12 cellular contexts compared by ENCODE assay signal in genomic region chr11:73227571-73228211, GRCh38. TPM values are rescaled to one million over a fixed set of nuclear protein-coding genes. Genes with fewer than 3 reads are reported as not detected.
DNase-seq lines count a peak whose midpoint lies in the region; ATAC-seq and TF ChIP-seq lines count a peak whose summit lies in the region.
"Had no signal": no experiment of that assay in that cellular context is flagged by ENCODE, and none has a peak within 500 bp of the region (broad histone marks: within the 10 kb centered on the region; RNA-seq: fewer than 3 reads in every experiment).

No MANE protein-coding gene starts in this region.

- TF ChIP-seq CTCF in 22Rv1 (IDR thresholded peaks at IDR 0.05), result peak; percentile 63
- no peak for TF ChIP-seq CTCF in chondrocyte (IDR thresholded peaks at IDR 0.05)
- no peak for TF ChIP-seq CTCF in lung (IDR thresholded peaks at IDR 0.05; ENCODE audit: control extremely low read depth, extremely low read depth)
- TF ChIP-seq CTCF in A673 (conservative IDR thresholded peaks at IDR 0.05; ENCODE audit: low read depth, low read length), result no peak

- H3K9me3 Mint-ChIP-seq in chondrocyte (ENCODE audit: low read depth), result no peaks in the 10 kb centered on the region
- H3K9me3 Mint-ChIP-seq in activated naive CD4-positive, alpha-beta T cell treated with anti-CD3 and anti-CD28 coated beads, Interleukin-2, amount 50 U/mL, for 72 hours, result no peaks in the 10 kb centered on the region
- H3K9me3 Mint-ChIP-seq: activated T-helper 2 cell treated with anti-CD3 and anti-CD28 coated beads, Interferon-gamma antibody, Interleukin-2, Interleukin-4, amounts not matched to agents 10 μg/mL and 5 μg/mL and 100 μg/mL, durations not matched to agents 14 hours and 24 hours and 36 hours had no signal

- ATAC-seq in lung (ENCODE audit: insufficient read depth, low FRiP score), result peak; percentile 63
- ATAC-seq in activated naive CD4-positive, alpha-beta T cell treated with anti-CD3 and anti-CD28 coated beads, Interleukin-2, amount 50 U/mL, for 72 hours, result no peak
- no peak for ATAC-seq in HG03175 (IDR thresholded peaks at IDR 0.05; ENCODE audit: unreplicated experiment)

- H3K27ac Mint-ChIP-seq in chondrocyte (ENCODE audit: unreplicated experiment), result no peak overlapping the region
- H3K27ac Mint-ChIP-seq in activated naive CD4-positive, alpha-beta T cell treated with anti-CD3 and anti-CD28 coated beads, Interleukin-2, amount 50 U/mL, for 72 hours, result no peak overlapping the region
- H3K27ac Mint-ChIP-seq: activated T-helper 2 cell treated with anti-CD3 and anti-CD28 coated beads, Interferon-gamma antibody, Interleukin-2, Interleukin-4, amounts not matched to agents 10 μg/mL and 5 μg/mL and 100 μg/mL, durations not matched to agents 14 hours and 24 hours and 36 hours had no signal

- no peaks in the 10 kb centered on the region for H3K9me3 ChIP-seq in lung (ENCODE audit: control insufficient read depth in 2 of 2, insufficient read depth in 1 of 2, low read length in 1 of 2)
- no peaks in the 10 kb centered on the region for H3K9me3 ChIP-seq in A673 (ENCODE audit: low read depth, low read length, poor library complexity, severe bottlenecking)
- H3K9me3 ChIP-seq: neutrophil, tibial artery had no signal

- peak; percentile 67; the same call in 1 of the 2 replicates for TF ChIP-seq EP300 in Ishikawa (IDR thresholded peaks at IDR 0.05; ENCODE audit: borderline replicate concordance)

- H3K4me1 Mint-ChIP-seq in chondrocyte (ENCODE audit: low read depth), result peaks cover 3% of the 10 kb centered on the region

- H3K36me3 Mint-ChIP-seq in chondrocyte (ENCODE audit: low read depth), result no peaks in the 10 kb centered on the region
- no peaks in the 10 kb centered on the region for H3K36me3 Mint-ChIP-seq in activated naive CD4-positive, alpha-beta T cell treated with anti-CD3 and anti-CD28 coated beads, Interleukin-2, amount 50 U/mL, for 72 hours

- 69 to 73% methylated on average over 11 to 12 of the region's 12 CpGs for WGBS in lung, 2 donors

- H3K27me3 ChIP-seq in lung (ENCODE audit: control insufficient read depth, insufficient read depth) (no peaks in the 10 kb centered on the region), A673 (replicated peaks; ENCODE audit: insufficient read depth, low read depth, low read length, poor library complexity) (no peaks in the 10 kb centered on the region)
- H3K27me3 ChIP-seq: neutrophil, tibial artery had no signal

- DNase-seq in chondrocyte (ENCODE audit: low spot score), result peak; percentile 59
- DNase-seq in lung (ENCODE audit: low spot score), result peak; percentile 80
- DNase-seq in A673 (ENCODE audit: low spot score), result no peak
- DNase-seq in activated naive CD4-positive, alpha-beta T cell treated with anti-CD3 and anti-CD28 coated beads, Interleukin-2, amount 50 U/mL, for 72 hours (ENCODE audit: low spot score in 2 of 2), result no peak
- no peak for DNase-seq in NCI-H2107 (lab: John Stamatoyannopoulos, UW)
- DNase-seq: hypothalamus had no signal

- CTCF ChIA-PET in A673 (lab: Charles Lee), result no interaction called here

- intact Hi-C loops in A673 (cut with micrococcal nuclease; ENCODE audit: unreplicated experiment), result no loop called here

- peaks cover 3% of the 10 kb centered on the region for H3K27me3 Mint-ChIP-seq in chondrocyte (ENCODE audit: low read depth)

- H3K4me1 ChIP-seq in lung (ENCODE audit: control insufficient read depth in 2 of 2, insufficient read depth in 2 of 2, low read length in 2 of 2) (peaks cover 0 to 14% of the 10 kb centered on the region in 2 donors), A673 (ENCODE audit: insufficient read depth, low read length, poor library complexity, severe bottlenecking) (no peaks in the 10 kb centered on the region)
- H3K4me1 ChIP-seq: tibial artery had no signal

- no TSS peak for BruUV-seq in A673 (replicated peaks; lab: Mats Ljungman, UMichigan)

- H3K36me3 ChIP-seq in lung (ENCODE audit: control insufficient read depth in 2 of 2, insufficient read depth in 2 of 2, low read length in 2 of 2) (no peaks in the 10 kb centered on the region), A673 (ENCODE audit: insufficient read depth, low read length, poor library complexity, severe bottlenecking) (no peaks in the 10 kb centered on the region)
- H3K36me3 ChIP-seq: tibial artery had no signal

- H3K4me3 ChIP-seq in lung, result no peak overlapping the region
- H3K4me3 ChIP-seq in A673 (ENCODE audit: low read depth, low read length, poor library complexity, severe bottlenecking), result no peak overlapping the region
- H3K4me3 ChIP-seq: tibial artery had no signal

- TF ChIP-seq RAD21 in Ishikawa (IDR thresholded peaks at IDR 0.05; ENCODE audit: low read depth), result peak; percentile 37; the same call in 1 of the 2 replicates

- POLR2A ChIA-PET in A673 (lab: Charles Lee; ENCODE audit: low non-redundant PET), result no interaction called here

- H3K4me3 Mint-ChIP-seq in chondrocyte (ENCODE audit: unreplicated experiment), result no peak overlapping the region

- H3K27ac ChIP-seq in 22Rv1, result no peak overlapping the region
- peak overlapping the region in 1 of 2 donors; percentile 17 for H3K27ac ChIP-seq in lung (ENCODE audit: low read depth in 1 of 2, low read length in 1 of 2)
- H3K27ac ChIP-seq in A673 (ENCODE audit: low read depth, low read length, poor library complexity, severe bottlenecking), result no peak overlapping the region
- H3K27ac ChIP-seq: neutrophil, tibial artery had no signal

TF ChIP-seq in Ishikawa, 13 proteins besides CTCF, POLR2A, EP300 and RAD21:
- TF ChIP-seq YY1 (IDR thresholded peaks at IDR 0.05; ENCODE audit: low read depth) (0 out of 2 replicates have a peak, but pooled peaks have one; percentile 61), TCF12 (IDR thresholded peaks at IDR 0.05; ENCODE audit: low read depth) (peak; percentile 83), NFIC (IDR thresholded peaks at IDR 0.05) (peak; percentile 62; the same call in 1 of the 2 replicates), MAX (IDR thresholded peaks at IDR 0.05) (peak; percentile 55), USF1 (IDR thresholded peaks at IDR 0.05) (no peak), FOXM1 (IDR thresholded peaks at IDR 0.05; ENCODE audit: borderline replicate concordance, low read depth) (no peak), TEAD4 (IDR thresholded peaks at IDR 0.05) (peak; percentile 69)

RNA-seq across cellular contexts. Expression of gene P2RY2, which starts 9.6 kb away (rescaled TPM):
- 0.32 TPM in 1 of 3 replicates, not detected in the others for total RNA-seq in chondrocyte
- total RNA-seq in lung, result 10 to 100 TPM in 1 of 2 donors, 1 to 10 TPM in 1; 3.8 to 13.0 TPM
- 1 to 10 TPM; 3.1 to 9.1 TPM for polyA plus RNA-seq in lung
- not detected in 2 replicates for total RNA-seq in A673 (2021)
- total RNA-seq in activated naive CD4-positive, alpha-beta T cell treated with anti-CD3 and anti-CD28 coated beads, Interleukin-2, amount 50 U/mL, for 72 hours, result not detected
- total RNA-seq: activated T-helper 2 cell treated with anti-CD3 and anti-CD28 coated beads, Interferon-gamma antibody, Interleukin-2, Interleukin-4, amounts not matched to agents 10 μg/mL and 5 μg/mL and 100 μg/mL, durations not matched to agents 14 hours and 24 hours and 36 hours had no signal

RNA-seq across cellular contexts. Expression of gene P2RY6, which starts 44.4 kb away (rescaled TPM):
- 0.20 TPM in 1 of 3 replicates, not detected in the others for total RNA-seq in chondrocyte
- 1 to 10 TPM; 3.1 to 4.2 TPM for total RNA-seq in lung
- polyA plus RNA-seq in lung, result 10 to 100 TPM in 1 of 2 donors, 1 to 10 TPM in 1; 3.0 to 13.0 TPM
- 0.43 TPM in 1 of 2 replicates, not detected in the other for total RNA-seq in A673 (2021)
- not detected for total RNA-seq in activated naive CD4-positive, alpha-beta T cell treated with anti-CD3 and anti-CD28 coated beads, Interleukin-2, amount 50 U/mL, for 72 hours
- total RNA-seq: activated T-helper 2 cell treated with anti-CD3 and anti-CD28 coated beads, Interferon-gamma antibody, Interleukin-2, Interleukin-4, amounts not matched to agents 10 μg/mL and 5 μg/mL and 100 μg/mL, durations not matched to agents 14 hours and 24 hours and 36 hours had no signal

Comparison
In these comparisons a context has a peak if more than half of its experiments do, and no peak if none do; other contexts are left out.
1. DNase-seq: peak in chondrocyte (single experiment) and lung (single experiment); none in A673 (single experiment), activated naive CD4-positive, alpha-beta T cell treated with anti-CD3 and anti-CD28 coated beads, Interleukin-2, amount 50 U/mL, for 72 hours (0 of 2) and NCI-H2107 (single experiment).